In the genomic region with DNA sequence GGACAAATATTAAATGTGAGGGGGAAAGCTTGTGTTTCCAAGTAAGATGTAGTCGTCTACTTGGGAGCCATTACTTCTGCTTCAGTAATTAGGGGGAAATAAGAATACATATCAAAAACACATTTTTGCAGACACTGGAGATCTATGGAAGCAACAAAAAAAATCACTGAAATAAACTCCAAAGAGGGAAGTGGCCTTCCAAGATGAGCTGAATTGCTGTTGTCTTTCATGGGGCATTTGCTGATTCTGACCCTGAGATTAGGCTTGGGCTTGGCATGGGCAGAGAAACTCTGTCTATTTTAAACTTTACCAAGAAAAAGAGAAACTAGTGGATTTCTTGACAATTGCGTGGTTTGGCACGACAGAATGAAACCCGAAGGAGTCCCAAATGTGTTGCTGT, we compare ENCODE assay signal across 24 cellular contexts.
"Had no signal": no experiment of that assay in that cellular context is flagged by ENCODE, and none has a peak within 500 bp of the region (broad histone marks: within the 10 kb centered on the region; RNA-seq: fewer than 3 reads in every experiment).

No MANE protein-coding gene starts in this region.

- H3K27ac ChIP-seq: brain microvascular endothelial cell, SJSA1, VCaP had no signal

- H3K9ac ChIP-seq: SK-N-SH had no signal

- H3K27me3 ChIP-seq: brain microvascular endothelial cell, SJSA1 had no signal

- H3K4me3 ChIP-seq: SJSA1 had no signal

- ATAC-seq: activated naive CD8-positive, alpha-beta T cell treated with anti-CD3 and anti-CD28 coated beads, Interleukin-2, amount 50 U/mL, for 24 hours; activated T-cell treated with anti-CD3 and anti-CD28 coated beads, Interleukin-2, amount 50 U/mL, for 4 hours had no signal

- H3K4me2 ChIP-seq: SK-N-SH had no signal

- H3K36me3 ChIP-seq: brain microvascular endothelial cell, SJSA1 had no signal

- DNase-seq: activated B cell treated with CpG ODN at 0.5 μM for 24 hours; activated CD4-positive, alpha-beta memory T cell treated with anti-CD3 and anti-CD28 coated beads for 36 hours; activated CD4-positive, alpha-beta T cell treated with anti-CD3 and anti-CD28 coated beads for 4 hours; activated CD4-positive, alpha-beta T cell treated with anti-CD3 and anti-CD28 coated beads, Interleukin-2, amount 50 U/mL, for 1 hour; activated CD4-positive, CD25-positive, alpha-beta regulatory T cell treated with anti-CD3 and anti-CD28 coated beads, Interleukin-2, amount 50 U/mL, for 72 hours; activated CD8-positive, alpha-beta memory T cell treated with anti-CD3 and anti-CD28 coated beads, Interleukin-2, amount 50 U/mL, for 4 hours; activated gamma-delta T cell treated with Interleukin-2 at 50 U/mL for 16 hours; activated naive CD4-positive, alpha-beta T cell treated with anti-CD3 and anti-CD28 coated beads, Interleukin-2, amount 10 ng/mL, durations not matched to agents 7 days and 5 days; activated naive CD8-positive, alpha-beta T cell treated with anti-CD3 and anti-CD28 coated beads, Interleukin-2, amount 50 U/mL, for 24 hours; activated T-cell treated with anti-CD3 and anti-CD28 coated beads for 4 hours; activated T-cell treated with anti-CD3 and anti-CD28 coated beads, Interleukin-2, amount 50 U/mL, for 4 hours; amniotic stem cell; aorta; brain microvascular endothelial cell; NCI-H1092 treated with DMSO at 0.1 percent for 48 hours; NCI-H1417 treated with DMSO at 0.1 percent for 48 hours; NCI-H2029; NCI-H345; NCI-H524 treated with DMSO at 0.1 percent for 48 hours; OCI-M1; SHP77; SK-N-SH had no signal

- H3K9me3 ChIP-seq: SJSA1, SK-N-SH had no signal
